8 cellular contexts compared by ENCODE assay signal in genomic region chr5:55324815-55325418, GRCh38.
A peak's percentile ranks its signal among the peaks of the same experiment; 100 is the strongest.
DNase-seq lines count a peak whose midpoint lies in the region; FAIRE-seq and TF ChIP-seq lines count a peak whose summit lies in the region.

No MANE protein-coding gene starts in this region.

- H3K27ac ChIP-seq in OCI-LY1 (ENCODE audit: low read depth, low read length, poor library complexity, severe bottlenecking): no peak overlapping the region
- H3K27ac ChIP-seq in coronary artery: no peak overlapping the region

- H3K36me3 ChIP-seq in OCI-LY1 (ENCODE audit: insufficient read depth, low read length): peaks cover 65% of the 10 kb centered on the region

- no peaks in the 10 kb centered on the region for H3K9me2 ChIP-seq in OCI-LY1 (ENCODE audit: low read depth, low read length)

- no peak overlapping the region for H3K9ac ChIP-seq in OCI-LY1 (ENCODE audit: low read length)

- H3K27me3 ChIP-seq in OCI-LY1 (ENCODE audit: insufficient read depth, low read length): no peaks in the 10 kb centered on the region

- H3K4me2 ChIP-seq in OCI-LY1 (ENCODE audit: low read length): no peak overlapping the region

- H3F3A ChIP-seq in OCI-LY1 (ENCODE audit: insufficient read depth, low read length): no peaks in the 10 kb centered on the region

- H3K4me3 ChIP-seq in OCI-LY1 (ENCODE audit: low read depth, low read length, poor library complexity, severe bottlenecking) (no peak overlapping the region), coronary artery (no peak overlapping the region)

- peak; percentile 82 for FAIRE-seq in H54 (lab: Jason Lieb, UNC)

- peaks cover 40% of the 10 kb centered on the region for H3K79me2 ChIP-seq in OCI-LY1 (ENCODE audit: insufficient read depth, low read length)

- peaks cover 12% of the 10 kb centered on the region for H3K4me1 ChIP-seq in OCI-LY1 (ENCODE audit: insufficient read depth, low read length, severe bottlenecking)

- H3K9me3 ChIP-seq in OCI-LY1 (ENCODE audit: low read length): no peaks in the 10 kb centered on the region

- peak; percentile 59 for TF ChIP-seq CTCF in OCI-LY1 (IDR thresholded peaks at IDR 0.05; ENCODE audit: low read length)
- peak; percentile 55 for TF ChIP-seq CTCF in coronary artery (IDR thresholded peaks at IDR 0.05)

- DNase-seq in NCI-H2029 treated with DMSO at 0.1 percent for 48 hours (lab: John Stamatoyannopoulos, UW): peak; percentile 16
- DNase-seq in NCI-H2029 (lab: John Stamatoyannopoulos, UW): no peak
- DNase-seq in H54 (ENCODE audit: insufficient read length, low spot score): no peak
- DNase-seq in coronary artery (ENCODE audit: low spot score): no peak
- peak; percentile 31 for DNase-seq in midbrain (lab: John Stamatoyannopoulos, UW)
- no peak for DNase-seq in stimulated activated naive CD4-positive, alpha-beta T cell treated with Interleukin-2 at 50 U/mL for 16 hours (lab: John Stamatoyannopoulos, UW)
- no peak for DNase-seq in activated CD8-positive, alpha-beta memory T cell treated with anti-CD3 and anti-CD28 coated beads for 24 hours

- no peaks in the 10 kb centered on the region; the same call in 1 of the 2 replicates for H4K20me1 ChIP-seq in OCI-LY1 (ENCODE audit: insufficient read depth, low read length)

- no peak overlapping the region for H2AFZ ChIP-seq in OCI-LY1 (ENCODE audit: low read length)

- TF ChIP-seq POLR2A in H54 (IDR thresholded peaks at IDR 0.05; ENCODE audit: low read depth, low read length): no peak

Comparison
In these comparisons a context has a peak if more than half of its experiments do, and no peak if none do; other contexts are left out.
1. DNase-seq: peak in NCI-H2029 treated with DMSO at 0.1 percent for 48 hours (single experiment) and midbrain (single experiment); none in NCI-H2029 (single experiment), H54 (single experiment), coronary artery (single experiment), stimulated activated naive CD4-positive, alpha-beta T cell treated with Interleukin-2 at 50 U/mL for 16 hours (single experiment) and activated CD8-positive, alpha-beta memory T cell treated with anti-CD3 and anti-CD28 coated beads for 24 hours (single experiment).